ENCODE assay signal across 14 cellular contexts in genomic region chr5:92371171-92371888, GRCh38.
"Had no signal": no experiment of that assay in that cellular context is flagged by ENCODE, and none has a peak within 500 bp of the region (broad histone marks: within the 10 kb centered on the region; RNA-seq: fewer than 3 reads in every experiment).

No MANE protein-coding gene starts in this region.

- H3K4me1 ChIP-seq: adrenal gland, body of pancreas, esophagus squamous epithelium, lower lobe of right lung had no signal

- ATAC-seq: activated CD8-positive, alpha-beta T cell treated with anti-CD3 and anti-CD28 coated beads for 36 hours; activated T-cell treated with anti-CD3 and anti-CD28 coated beads, Interleukin-2, amount 50 U/mL, for 4 hours; body of pancreas; lower lobe of right lung; stimulated activated memory B cell treated with anti-CD40 and anti-IgM and Interleukin-4, amounts not matched to agents 10 μg/mL and 1 μg/mL and 100 μg/mL, for 72 hours; T-helper 17 cell had no signal

- H3K36me3 ChIP-seq: adrenal gland, esophagus squamous epithelium, lower lobe of right lung had no signal

- H3K27me3 ChIP-seq: adrenal gland, body of pancreas, esophagus squamous epithelium had no signal

- H3K4me3 ChIP-seq: adrenal gland, body of pancreas, coronary artery, esophagus squamous epithelium, lower lobe of right lung had no signal

- H3K9me3 ChIP-seq: adrenal gland, body of pancreas, lower lobe of right lung had no signal

- H3K27ac ChIP-seq: adrenal gland, body of pancreas, coronary artery, esophagus squamous epithelium, lower lobe of right lung had no signal

- DNase-seq: activated CD4-positive, alpha-beta T cell treated with anti-CD3 and anti-CD28 coated beads for 4 hours; activated CD8-positive, alpha-beta T cell treated with anti-CD3 and anti-CD28 coated beads for 36 hours; activated effector memory CD4-positive, alpha-beta T cell treated with Interleukin-2 at 50 U/mL for 16 hours; activated T-cell treated with anti-CD3 and anti-CD28 coated beads, Interleukin-2, amount 50 U/mL, for 4 hours; adrenal gland; body of pancreas; esophagus squamous epithelium; hippocampal formation; lower lobe of right lung; nephron progenitor cell; stimulated activated CD4-positive, alpha-beta T cell treated with anti-CD3 and anti-CD28 coated beads, Interleukin-2, amount 100 ng/mL, for 48 hours; T-helper 17 cell had no signal
